In the genomic region with DNA sequence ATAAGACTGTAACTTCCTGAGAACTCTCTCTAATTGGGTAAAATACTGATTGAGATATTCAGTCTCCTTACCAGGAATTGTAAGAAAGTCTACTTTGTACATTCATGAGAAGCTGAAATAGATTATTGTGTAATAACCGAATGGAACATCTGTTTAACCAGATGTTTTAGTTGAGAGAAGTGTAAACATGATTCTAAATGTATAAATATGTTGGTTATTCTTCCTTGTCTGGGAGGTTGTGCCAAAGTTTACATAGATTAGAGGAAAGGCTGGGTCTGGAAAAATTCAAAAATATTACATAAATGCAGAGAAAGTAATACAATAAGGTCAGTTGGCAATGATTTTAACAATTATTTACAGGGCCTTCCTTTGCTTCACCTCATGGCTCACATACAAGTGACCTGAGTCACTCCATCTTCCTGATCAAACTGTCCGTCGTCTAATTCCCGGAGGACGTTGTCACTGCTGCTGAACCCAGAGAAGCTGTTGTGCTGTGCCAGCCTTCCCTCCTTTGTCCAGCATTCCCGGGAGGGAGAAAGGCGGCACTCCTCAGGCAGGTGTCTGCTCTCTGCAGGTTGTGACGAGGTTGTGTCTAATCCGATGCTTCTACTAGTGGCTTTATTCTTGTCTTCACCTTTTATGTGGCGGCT, we compare ENCODE assay signal across 14 cellular contexts. TPM values are rescaled to one million over a fixed set of nuclear protein-coding genes. Genes with fewer than 3 reads are reported as not detected.
A peak's percentile ranks its signal among the peaks of the same experiment; 100 is the strongest.
DNase-seq lines count a peak whose midpoint lies in the region; ATAC-seq and TF ChIP-seq lines count a peak whose summit lies in the region.
"Had no signal": no experiment of that assay in that cellular context is flagged by ENCODE, and none has a peak within 500 bp of the region (broad histone marks: within the 10 kb centered on the region; RNA-seq: fewer than 3 reads in every experiment).

No MANE protein-coding gene starts in this region.

- H3K4me1 ChIP-seq in right atrium auricular region: peaks cover 0 to 10% of the 10 kb centered on the region in 2 donors
- H3K4me1 ChIP-seq: breast epithelium had no signal

- ATAC-seq in Right ventricle myocardium superior (ENCODE audit: poor library complexity) (peak; percentile 45), WTC11 (no peak), GM18519 (IDR thresholded peaks at IDR 0.05; ENCODE audit: low FRiP score, unreplicated experiment) (no peak), GM19467 (IDR thresholded peaks at IDR 0.05; ENCODE audit: unreplicated experiment) (no peak)

- intact Hi-C loops in Right ventricle myocardium superior (cut with DNase I): no loop called here

- DNase-seq in Right ventricle myocardium superior (no peak), right atrium auricular region (ENCODE audit: low spot score) (no peak), WTC11 (ENCODE audit: low spot score) (no peak), fibroblast of the aortic adventitia (ENCODE audit: low read depth) (peak; percentile 32), iPS-NIHi11 (ENCODE audit: low spot score) (no peak), NCI-H187 (lab: John Stamatoyannopoulos, UW) (no peak)
- DNase-seq: KBM-7, SIG-M5 had no signal

- H3K27me3 Mint-ChIP-seq in WTC11 (ENCODE audit: low read depth): peaks cover 7% of the 10 kb centered on the region
- H3K27me3 Mint-ChIP-seq: memory B cell had no signal

- no peak overlapping the region for H3K4me3 ChIP-seq in right atrium auricular region
- H3K4me3 ChIP-seq in fibroblast of the aortic adventitia (ENCODE audit: low read depth, low read length): no peak overlapping the region
- H3K4me3 ChIP-seq: breast epithelium, suprapubic skin had no signal

- peaks cover 7% of the 10 kb centered on the region for H3K4me1 Mint-ChIP-seq in WTC11
- H3K4me1 Mint-ChIP-seq: memory B cell had no signal

- no peaks in the 10 kb centered on the region for H3K27me3 ChIP-seq in right atrium auricular region
- H3K27me3 ChIP-seq: breast epithelium, suprapubic skin had no signal

- CTCF ChIA-PET in WTC11 (lab: Charles Lee): no interaction called here

- H3K9me3 ChIP-seq in right atrium auricular region: peaks cover 0 to 8% of the 10 kb centered on the region in 2 donors

- no peak overlapping the region for H3K4me3 Mint-ChIP-seq in WTC11
- H3K4me3 Mint-ChIP-seq: activated T-helper 1 cell treated with anti-CD3 and anti-CD28 coated beads, Interleukin-12 subunit alpha, Interleukin-12 subunit beta, Interleukin-2, Interleukin-4 antibody, amounts not matched to agents 30 ng/mL and 10 ng/mL and 1 ng/mL, durations not matched to agents 14 hours and 24 hours and 36 hours; memory B cell had no signal

- H3K36me3 ChIP-seq in right atrium auricular region: no peaks in the 10 kb centered on the region
- H3K36me3 ChIP-seq: breast epithelium, suprapubic skin had no signal

- H3K27ac Mint-ChIP-seq in WTC11: peak overlapping the region; percentile 58; the same call in 1 of the 2 replicates
- H3K27ac Mint-ChIP-seq: activated T-helper 1 cell treated with anti-CD3 and anti-CD28 coated beads, Interleukin-12 subunit alpha, Interleukin-12 subunit beta, Interleukin-2, Interleukin-4 antibody, amounts not matched to agents 30 ng/mL and 10 ng/mL and 1 ng/mL, durations not matched to agents 14 hours and 24 hours and 36 hours; memory B cell had no signal

- TF ChIP-seq CTCF in right atrium auricular region (IDR thresholded peaks at IDR 0.05) (no peak), WTC11 (IDR thresholded peaks at IDR 0.05) (no peak), fibroblast of the aortic adventitia (IDR thresholded peaks at IDR 0.05; ENCODE audit: insufficient read depth, low read length) (no peak)

- peaks cover 49% of the 10 kb centered on the region for H3K36me3 Mint-ChIP-seq in WTC11

- POLR2A ChIA-PET in WTC11 (lab: Charles Lee): interaction anchor here (0.5 kb wide), 1 partner anchor 16 kb away, joined by 4 read pairs; no protein-coding TSS in a partner anchor

- H3K9me3 Mint-ChIP-seq in WTC11: peaks cover 36% of the 10 kb centered on the region

- no peak overlapping the region for H3K27ac ChIP-seq in right atrium auricular region
- H3K27ac ChIP-seq: suprapubic skin had no signal

TF ChIP-seq in WTC11, 78 proteins besides CTCF, POLR2A, EP300 and RAD21 (continues in another document):
- TF ChIP-seq, protein P1, sequence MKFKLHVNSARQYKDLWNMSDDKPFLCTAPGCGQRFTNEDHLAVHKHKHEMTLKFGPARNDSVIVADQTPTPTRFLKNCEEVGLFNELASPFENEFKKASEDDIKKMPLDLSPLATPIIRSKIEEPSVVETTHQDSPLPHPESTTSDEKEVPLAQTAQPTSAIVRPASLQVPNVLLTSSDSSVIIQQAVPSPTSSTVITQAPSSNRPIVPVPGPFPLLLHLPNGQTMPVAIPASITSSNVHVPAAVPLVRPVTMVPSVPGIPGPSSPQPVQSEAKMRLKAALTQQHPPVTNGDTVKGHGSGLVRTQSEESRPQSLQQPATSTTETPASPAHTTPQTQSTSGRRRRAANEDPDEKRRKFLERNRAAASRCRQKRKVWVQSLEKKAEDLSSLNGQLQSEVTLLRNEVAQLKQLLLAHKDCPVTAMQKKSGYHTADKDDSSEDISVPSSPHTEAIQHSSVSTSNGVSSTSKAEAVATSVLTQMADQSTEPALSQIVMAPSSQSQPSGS (CRISPR knock-in tag; IDR thresholded peaks at IDR 0.05; ENCODE audit: borderline replicate concordance, low read depth): no peak
- TF ChIP-seq, protein P2, sequence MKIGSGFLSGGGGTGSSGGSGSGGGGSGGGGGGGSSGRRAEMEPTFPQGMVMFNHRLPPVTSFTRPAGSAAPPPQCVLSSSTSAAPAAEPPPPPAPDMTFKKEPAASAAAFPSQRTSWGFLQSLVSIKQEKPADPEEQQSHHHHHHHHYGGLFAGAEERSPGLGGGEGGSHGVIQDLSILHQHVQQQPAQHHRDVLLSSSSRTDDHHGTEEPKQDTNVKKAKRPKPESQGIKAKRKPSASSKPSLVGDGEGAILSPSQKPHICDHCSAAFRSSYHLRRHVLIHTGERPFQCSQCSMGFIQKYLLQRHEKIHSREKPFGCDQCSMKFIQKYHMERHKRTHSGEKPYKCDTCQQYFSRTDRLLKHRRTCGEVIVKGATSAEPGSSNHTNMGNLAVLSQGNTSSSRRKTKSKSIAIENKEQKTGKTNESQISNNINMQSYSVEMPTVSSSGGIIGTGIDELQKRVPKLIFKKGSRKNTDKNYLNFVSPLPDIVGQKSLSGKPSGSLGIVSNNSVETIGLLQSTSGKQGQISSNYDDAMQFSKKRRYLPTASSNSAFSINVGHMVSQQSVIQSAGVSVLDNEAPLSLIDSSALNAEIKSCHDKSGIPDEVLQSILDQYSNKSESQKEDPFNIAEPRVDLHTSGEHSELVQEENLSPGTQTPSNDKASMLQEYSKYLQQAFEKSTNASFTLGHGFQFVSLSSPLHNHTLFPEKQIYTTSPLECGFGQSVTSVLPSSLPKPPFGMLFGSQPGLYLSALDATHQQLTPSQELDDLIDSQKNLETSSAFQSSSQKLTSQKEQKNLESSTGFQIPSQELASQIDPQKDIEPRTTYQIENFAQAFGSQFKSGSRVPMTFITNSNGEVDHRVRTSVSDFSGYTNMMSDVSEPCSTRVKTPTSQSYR (CRISPR knock-in tag; IDR thresholded peaks at IDR 0.05): no peak
- TF ChIP-seq NFYB (CRISPR knock-in tag; conservative IDR thresholded peaks at IDR 0.05; ENCODE audit: low read depth): no peak
- TF ChIP-seq ETV6 (CRISPR knock-in tag; IDR thresholded peaks at IDR 0.05): no peak
- TF ChIP-seq, protein P3, sequence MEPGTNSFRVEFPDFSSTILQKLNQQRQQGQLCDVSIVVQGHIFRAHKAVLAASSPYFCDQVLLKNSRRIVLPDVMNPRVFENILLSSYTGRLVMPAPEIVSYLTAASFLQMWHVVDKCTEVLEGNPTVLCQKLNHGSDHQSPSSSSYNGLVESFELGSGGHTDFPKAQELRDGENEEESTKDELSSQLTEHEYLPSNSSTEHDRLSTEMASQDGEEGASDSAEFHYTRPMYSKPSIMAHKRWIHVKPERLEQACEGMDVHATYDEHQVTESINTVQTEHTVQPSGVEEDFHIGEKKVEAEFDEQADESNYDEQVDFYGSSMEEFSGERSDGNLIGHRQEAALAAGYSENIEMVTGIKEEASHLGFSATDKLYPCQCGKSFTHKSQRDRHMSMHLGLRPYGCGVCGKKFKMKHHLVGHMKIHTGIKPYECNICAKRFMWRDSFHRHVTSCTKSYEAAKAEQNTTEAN (CRISPR knock-in tag; IDR thresholded peaks at IDR 0.05): no peak
- TF ChIP-seq, protein P4, sequence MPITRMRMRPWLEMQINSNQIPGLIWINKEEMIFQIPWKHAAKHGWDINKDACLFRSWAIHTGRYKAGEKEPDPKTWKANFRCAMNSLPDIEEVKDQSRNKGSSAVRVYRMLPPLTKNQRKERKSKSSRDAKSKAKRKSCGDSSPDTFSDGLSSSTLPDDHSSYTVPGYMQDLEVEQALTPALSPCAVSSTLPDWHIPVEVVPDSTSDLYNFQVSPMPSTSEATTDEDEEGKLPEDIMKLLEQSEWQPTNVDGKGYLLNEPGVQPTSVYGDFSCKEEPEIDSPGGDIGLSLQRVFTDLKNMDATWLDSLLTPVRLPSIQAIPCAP (CRISPR knock-in tag; IDR thresholded peaks at IDR 0.05): no peak
- TF ChIP-seq ZNF423 (CRISPR knock-in tag; IDR thresholded peaks at IDR 0.05): no peak
- TF ChIP-seq, protein P5, sequence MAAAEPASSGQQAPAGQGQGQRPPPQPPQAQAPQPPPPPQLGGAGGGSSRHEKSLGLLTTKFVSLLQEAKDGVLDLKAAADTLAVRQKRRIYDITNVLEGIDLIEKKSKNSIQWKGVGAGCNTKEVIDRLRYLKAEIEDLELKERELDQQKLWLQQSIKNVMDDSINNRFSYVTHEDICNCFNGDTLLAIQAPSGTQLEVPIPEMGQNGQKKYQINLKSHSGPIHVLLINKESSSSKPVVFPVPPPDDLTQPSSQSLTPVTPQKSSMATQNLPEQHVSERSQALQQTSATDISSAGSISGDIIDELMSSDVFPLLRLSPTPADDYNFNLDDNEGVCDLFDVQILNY (CRISPR knock-in tag; IDR thresholded peaks at IDR 0.05): no peak

RNA-seq across cellular contexts. Expression of a gene that starts 55.9 kb away (rescaled TPM):
- 27.6 TPM for total RNA-seq in Right ventricle myocardium superior
- total RNA-seq in right atrium auricular region: 10 to 100 TPM; 23.5 to 35.9 TPM
- 40.8 to 55.7 TPM (median 47.8 TPM) in 3 replicates for total RNA-seq in WTC11 (2021)
- total RNA-seq in fibroblast of the aortic adventitia (ENCODE audit: low replicate concordance): 37.1 and 44.2 TPM in 2 replicates
